21 cellular contexts compared by ENCODE assay signal in the genomic region with DNA sequence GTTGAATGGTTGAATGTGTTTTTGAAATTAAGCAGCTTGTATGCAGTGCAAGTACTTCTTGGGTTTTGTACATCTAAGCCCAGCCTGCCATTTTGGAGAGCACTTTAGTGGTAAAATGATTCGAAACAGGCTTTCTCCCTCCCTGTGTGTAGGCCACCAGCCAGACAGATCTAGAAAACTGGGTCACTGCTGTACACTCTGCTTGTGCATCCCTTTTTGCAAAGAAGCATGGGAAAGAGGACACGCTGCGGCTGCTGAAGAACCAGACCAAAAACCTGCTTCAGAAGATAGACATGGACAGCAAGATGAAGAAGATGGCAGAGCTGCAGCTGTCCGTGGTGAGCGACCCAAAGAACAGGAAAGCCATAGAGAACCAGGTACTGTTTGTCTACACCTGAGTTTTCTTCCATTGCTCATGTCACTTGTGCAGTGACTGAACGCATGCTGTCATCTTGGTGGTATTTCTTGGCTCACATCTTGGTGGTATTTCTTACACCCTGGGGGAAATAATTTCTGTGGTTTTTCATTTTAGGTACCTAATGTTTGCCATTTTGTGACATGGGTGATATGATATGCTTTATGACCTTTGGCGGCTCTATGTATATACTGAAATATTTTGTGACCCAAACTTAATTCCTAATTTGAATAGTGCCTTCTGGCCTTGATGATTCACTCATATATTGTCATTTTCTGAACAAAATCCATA.
DNase-seq lines count a peak whose midpoint lies in the region; ATAC-seq and TF ChIP-seq lines count a peak whose summit lies in the region.
"Had no signal": no experiment of that assay in that cellular context is flagged by ENCODE, and none has a peak within 500 bp of the region (broad histone marks: within the 10 kb centered on the region; RNA-seq: fewer than 3 reads in every experiment).

No MANE protein-coding gene starts in this region.

- H3K4me3 Mint-ChIP-seq in activated CD4-positive, alpha-beta T cell treated with anti-CD3 and anti-CD28 coated beads, Interleukin-2, amount 10 ng/mL, durations not matched to agents 24 days and 14 days, result no peak overlapping the region
- H3K4me3 Mint-ChIP-seq in stimulated activated effector memory CD8-positive, alpha-beta T cell treated with anti-CD3 and anti-CD28 coated beads, Interleukin-12 subunit alpha, Interleukin-12 subunit beta, amount 100 ng/mL, for 72 hours, result no peak overlapping the region
- H3K4me3 Mint-ChIP-seq: CD4-positive, alpha-beta T cell; central memory CD8-positive, alpha-beta T cell; IgD-negative memory B cell; mesothelial cell of epicardium; naive thymus-derived CD8-positive, alpha-beta T cell had no signal

- H3K36me3 ChIP-seq in PC-3 (ENCODE audit: low read depth, low read length) (no peaks in the 10 kb centered on the region), colonic mucosa (no peaks in the 10 kb centered on the region)

- no peak for DNase-seq in activated CD4-positive, alpha-beta T cell treated with anti-CD3 and anti-CD28 coated beads, Interleukin-2, amount 10 ng/mL, durations not matched to agents 24 days and 14 days
- no peak for DNase-seq in activated CD4-positive, alpha-beta T cell treated with anti-CD3 and anti-CD28 coated beads for 48 hours
- peak; percentile 84 for DNase-seq in PC-3
- DNase-seq in cerebellum (ENCODE audit: low spot score), result peak; percentile 85
- DNase-seq in stimulated activated effector memory CD8-positive, alpha-beta T cell treated with anti-CD3 and anti-CD28 coated beads, Interleukin-12 subunit alpha, Interleukin-12 subunit beta, amount 100 ng/mL, for 72 hours (ENCODE audit: low spot score in 2 of 2), result no peak
- DNase-seq in mucosa of gallbladder (ENCODE audit: low spot score), result no peak
- DNase-seq in colonic mucosa, result no peak
- DNase-seq: activated CD4-positive, alpha-beta T cell treated with anti-CD3 and anti-CD28 coated beads for 4 hours; activated effector memory CD4-positive, alpha-beta T cell treated with anti-CD3 and anti-CD28 coated beads, Interleukin-2, amount 50 U/mL, for 16 hours; CD4-positive, alpha-beta T cell; naive thymus-derived CD8-positive, alpha-beta T cell; NCI-H1105 treated with DMSO at 0.1 percent for 48 hours; NCI-H2029; NCI-H69; T-helper 2 cell had no signal

- H3K27ac Mint-ChIP-seq in activated CD4-positive, alpha-beta T cell treated with anti-CD3 and anti-CD28 coated beads, Interleukin-2, amount 10 ng/mL, durations not matched to agents 24 days and 14 days, result peak overlapping the region; percentile 9
- H3K27ac Mint-ChIP-seq in stimulated activated effector memory CD8-positive, alpha-beta T cell treated with anti-CD3 and anti-CD28 coated beads, Interleukin-12 subunit alpha, Interleukin-12 subunit beta, amount 100 ng/mL, for 72 hours, result peak overlapping the region; percentile 29
- H3K27ac Mint-ChIP-seq: CD4-positive, alpha-beta T cell; IgD-negative memory B cell had no signal

- intact Hi-C loops in activated CD4-positive, alpha-beta T cell treated with anti-CD3 and anti-CD28 coated beads, Interleukin-2, amount 10 ng/mL, durations not matched to agents 24 days and 14 days (cut with micrococcal nuclease), result no loop called here
- intact Hi-C loops in PC-3 (cut with micrococcal nuclease), result no loop called here
- intact Hi-C loops in colonic mucosa (cut with DNase I), result no loop called here

- no peaks in the 10 kb centered on the region for H3K79me2 ChIP-seq in PC-3 (ENCODE audit: low read length)

- H3K4me1 ChIP-seq in PC-3 (ENCODE audit: insufficient read depth, low read length) (peaks cover 22% of the 10 kb centered on the region), colonic mucosa (no peaks in the 10 kb centered on the region)

- TF ChIP-seq CTCF in PC-3 (conservative IDR thresholded peaks at IDR 0.05; ENCODE audit: low read depth, low read length) (no peak), colonic mucosa (IDR thresholded peaks at IDR 0.05) (no peak)

- H3K9me3 Mint-ChIP-seq in activated CD4-positive, alpha-beta T cell treated with anti-CD3 and anti-CD28 coated beads, Interleukin-2, amount 10 ng/mL, durations not matched to agents 24 days and 14 days, result peaks cover 8% of the 10 kb centered on the region
- no peaks in the 10 kb centered on the region for H3K9me3 Mint-ChIP-seq in stimulated activated effector memory CD8-positive, alpha-beta T cell treated with anti-CD3 and anti-CD28 coated beads, Interleukin-12 subunit alpha, Interleukin-12 subunit beta, amount 100 ng/mL, for 72 hours
- H3K9me3 Mint-ChIP-seq: CD4-positive, alpha-beta T cell; central memory CD8-positive, alpha-beta T cell; IgD-negative memory B cell; mesothelial cell of epicardium; naive thymus-derived CD8-positive, alpha-beta T cell had no signal

- H3K27me3 Mint-ChIP-seq in activated CD4-positive, alpha-beta T cell treated with anti-CD3 and anti-CD28 coated beads, Interleukin-2, amount 10 ng/mL, durations not matched to agents 24 days and 14 days, result no peaks in the 10 kb centered on the region
- H3K27me3 Mint-ChIP-seq: CD4-positive, alpha-beta T cell; central memory CD8-positive, alpha-beta T cell; IgD-negative memory B cell; naive thymus-derived CD8-positive, alpha-beta T cell had no signal

- H3K4me3 ChIP-seq in PC-3 (ENCODE audit: low read length) (no peak overlapping the region), colonic mucosa (no peak overlapping the region)
- H3K4me3 ChIP-seq: GM12878, skin epidermis had no signal

- H3K27ac ChIP-seq in PC-3 (ENCODE audit: low read length) (peak overlapping the region; percentile 27; the same call in 1 of the 2 replicates), colonic mucosa (no peak overlapping the region)
- H3K27ac ChIP-seq: skin epidermis had no signal

- H3F3A ChIP-seq in PC-3 (ENCODE audit: low read length, unreplicated experiment), result no peaks in the 10 kb centered on the region

- no TSS peak for BruUV-seq in PC-3 (replicated peaks; lab: Mats Ljungman, UMichigan)

- CTCF ChIA-PET in PC-3 (lab: Charles Lee), result no interaction called here

- no peak overlapping the region for H3K9ac ChIP-seq in PC-3 (ENCODE audit: low read length)
- no peak overlapping the region for H3K9ac ChIP-seq in colonic mucosa (ENCODE audit: low read depth in 2 of 2, low read length in 2 of 2)

- H3K27me3 ChIP-seq in PC-3 (ENCODE audit: low read length) (no peaks in the 10 kb centered on the region), colonic mucosa (no peaks in the 10 kb centered on the region)

- no peak overlapping the region for H2AFZ ChIP-seq in PC-3 (ENCODE audit: low read length)

- no peaks in the 10 kb centered on the region for H4K20me1 ChIP-seq in PC-3 (ENCODE audit: low read length)

- no peaks in the 10 kb centered on the region for H3K9me2 ChIP-seq in PC-3 (replicated peaks; ENCODE audit: low read length)

- POLR2A ChIA-PET in PC-3 (lab: Charles Lee; ENCODE audit: unreplicated experiment), result no interaction called here

- ATAC-seq in PC-3, result peak; percentile 51
- ATAC-seq in stimulated activated effector memory CD8-positive, alpha-beta T cell treated with anti-CD3 and anti-CD28 coated beads, Interleukin-12 subunit alpha, Interleukin-12 subunit beta, amount 100 ng/mL, for 72 hours, result peak; percentile 73
- ATAC-seq in HG02763 (IDR thresholded peaks at IDR 0.05; ENCODE audit: unreplicated experiment), result no peak
- ATAC-seq: GM12878; naive thymus-derived CD8-positive, alpha-beta T cell had no signal

- H3K9me3 ChIP-seq in PC-3 (ENCODE audit: low read length), result no peaks in the 10 kb centered on the region
- H3K9me3 ChIP-seq in colonic mucosa, result no peaks in the 10 kb centered on the region

- peaks cover 66% of the 10 kb centered on the region for H3K36me3 Mint-ChIP-seq in activated CD4-positive, alpha-beta T cell treated with anti-CD3 and anti-CD28 coated beads, Interleukin-2, amount 10 ng/mL, durations not matched to agents 24 days and 14 days (ENCODE audit: low read depth)
- H3K36me3 Mint-ChIP-seq in stimulated activated effector memory CD8-positive, alpha-beta T cell treated with anti-CD3 and anti-CD28 coated beads, Interleukin-12 subunit alpha, Interleukin-12 subunit beta, amount 100 ng/mL, for 72 hours, result peaks cover 25% of the 10 kb centered on the region
- H3K36me3 Mint-ChIP-seq: mesothelial cell of epicardium; naive thymus-derived CD8-positive, alpha-beta T cell had no signal

- peak overlapping the region; percentile 43 for H3K4me2 ChIP-seq in PC-3 (ENCODE audit: low read length)

- H3K4me1 Mint-ChIP-seq in activated CD4-positive, alpha-beta T cell treated with anti-CD3 and anti-CD28 coated beads, Interleukin-2, amount 10 ng/mL, durations not matched to agents 24 days and 14 days, result peaks cover 49% of the 10 kb centered on the region
- peaks cover 34% of the 10 kb centered on the region for H3K4me1 Mint-ChIP-seq in stimulated activated effector memory CD8-positive, alpha-beta T cell treated with anti-CD3 and anti-CD28 coated beads, Interleukin-12 subunit alpha, Interleukin-12 subunit beta, amount 100 ng/mL, for 72 hours

Comparison
In these comparisons a context has a peak if more than half of its experiments do, and no peak if none do; other contexts are left out.
1. DNase-seq: peak in PC-3 (single experiment) and cerebellum (single experiment); none in activated CD4-positive, alpha-beta T cell treated with anti-CD3 and anti-CD28 coated beads, Interleukin-2, amount 10 ng/mL, durations not matched to agents 24 days and 14 days (single experiment), activated CD4-positive, alpha-beta T cell treated with anti-CD3 and anti-CD28 coated beads for 48 hours (single experiment), stimulated activated effector memory CD8-positive, alpha-beta T cell treated with anti-CD3 and anti-CD28 coated beads, Interleukin-12 subunit alpha, Interleukin-12 subunit beta, amount 100 ng/mL, for 72 hours (0 of 2), mucosa of gallbladder (single experiment) and colonic mucosa (single experiment).